Comparison of ENCODE assay signal across 16 cellular contexts in genomic region chr5:111869681-111870080, GRCh38.
"Had no signal": no experiment of that assay in that cellular context is flagged by ENCODE, and none has a peak within 500 bp of the region (broad histone marks: within the 10 kb centered on the region; RNA-seq: fewer than 3 reads in every experiment).

No MANE protein-coding gene starts in this region.

- ATAC-seq: activated CD8-positive, alpha-beta T cell treated with anti-CD3 and anti-CD28 coated beads, Interleukin-2, amount 10 ng/mL, durations not matched to agents 7 days and 5 days; gastrocnemius medialis; heart right ventricle; left colon; psoas muscle; right lobe of liver had no signal

- H3K36me3 ChIP-seq: gastrocnemius medialis, heart right ventricle, neural progenitor cell, right lobe of liver had no signal

- H3K9ac ChIP-seq: neural progenitor cell had no signal

- H3K4me3 ChIP-seq: gastrocnemius medialis, heart right ventricle, neural progenitor cell, psoas muscle, right lobe of liver had no signal

- H3K27ac ChIP-seq: gastrocnemius medialis, heart right ventricle, neural progenitor cell, psoas muscle, right lobe of liver had no signal

- H3K4me2 ChIP-seq: neural progenitor cell had no signal

- H3K27me3 ChIP-seq: gastrocnemius medialis, heart right ventricle, neural progenitor cell, right lobe of liver had no signal

- DNase-seq: activated CD4-positive, alpha-beta T cell treated with anti-CD3 and anti-CD28 coated beads, Interleukin-2, amount 10 ng/mL, durations not matched to agents 24 days and 14 days; activated CD4-positive, CD25-positive, alpha-beta regulatory T cell; activated CD8-positive, alpha-beta memory T cell treated with anti-CD3 and anti-CD28 coated beads, Interleukin-2, amount 50 U/mL, for 4 hours; activated CD8-positive, alpha-beta T cell treated with anti-CD3 and anti-CD28 coated beads, Interleukin-2, amount 10 ng/mL, durations not matched to agents 7 days and 5 days; activated effector memory CD4-positive, alpha-beta T cell treated with anti-CD3 and anti-CD28 coated beads, Interleukin-2, amount 50 U/mL, for 16 hours; activated T-cell treated with anti-CD3 and anti-CD28 coated beads, Interleukin-2, amount 50 U/mL, for 48 hours; amygdala; cerebellar nuclear complex; dermis blood vessel endothelial cell; erythroblast; gastrocnemius medialis; heart right ventricle; left colon; psoas muscle; right lobe of liver had no signal

- H2AFZ ChIP-seq: neural progenitor cell had no signal

- H3K4me1 ChIP-seq: gastrocnemius medialis, heart right ventricle, neural progenitor cell, psoas muscle, right lobe of liver had no signal

- H3K9me3 ChIP-seq: gastrocnemius medialis, heart right ventricle, psoas muscle, right lobe of liver had no signal
